In genomic region chr2:173964565-173965371, GRCh38 we compare ENCODE assay signal across 8 cellular contexts. TPM values are rescaled to one million over a fixed set of nuclear protein-coding genes. Genes with fewer than 3 reads are reported as not detected.
DNase-seq lines count a peak whose midpoint lies in the region; ATAC-seq and TF ChIP-seq lines count a peak whose summit lies in the region.

No MANE protein-coding gene starts in this region.

- peak overlapping the region; percentile 96 for H3K4me3 Mint-ChIP-seq in endothelial cell (ENCODE audit: unreplicated experiment)

- H3K36me3 Mint-ChIP-seq in endothelial cell (ENCODE audit: low read depth, unreplicated experiment) = peaks cover 15% of the 10 kb centered on the region

- no peak for DNase-seq in AG09309 (ENCODE audit: low read depth)
- DNase-seq in NOMO-1 treated with dmso at 0.1 percent for 144 hours (lab: John Stamatoyannopoulos, UW; ENCODE audit: unreplicated experiment) = peak; percentile 90
- DNase-seq in activated CD8-positive, alpha-beta memory T cell treated with anti-CD3 and anti-CD28 coated beads, Interleukin-2, amount 50 U/mL, for 48 hours = peak; percentile 88
- DNase-seq in endothelial cell (ENCODE audit: low spot score) = peak; percentile 87
- peak; percentile 80 for DNase-seq in midbrain (lab: John Stamatoyannopoulos, UW)
- peak; percentile 74 to 79 for DNase-seq in stimulated activated CD8-positive, alpha-beta memory T cell treated with anti-CD3 and anti-CD28 coated beads, Interleukin-2, amount 100 ng/mL, for 48 hours (ENCODE audit: low read depth in 2 of 2)

- H3K27me3 Mint-ChIP-seq in endothelial cell (ENCODE audit: unreplicated experiment) = peaks cover 15% of the 10 kb centered on the region

- peak overlapping the region; percentile 79 for H3K4me3 ChIP-seq in AG09309 (ENCODE audit: control insufficient read depth, low read depth, low read length)

- no peaks in the 10 kb centered on the region for H3K9me3 Mint-ChIP-seq in endothelial cell (ENCODE audit: unreplicated experiment)

- peak; percentile 32 for ATAC-seq in GM19023 (IDR thresholded peaks at IDR 0.05; ENCODE audit: unreplicated experiment)
- peak; percentile 13 for ATAC-seq in HG03520 (IDR thresholded peaks at IDR 0.05; ENCODE audit: unreplicated experiment)

- TF ChIP-seq CTCF in AG09309 (IDR thresholded peaks at IDR 0.05; ENCODE audit: control insufficient read depth, insufficient read depth, low read depth, low read length, missing control alignments) (no peak), endothelial cell (IDR thresholded peaks at IDR 0.05; ENCODE audit: unreplicated experiment) (no peak)

- peak overlapping the region; percentile 94 for H3K27ac Mint-ChIP-seq in endothelial cell (ENCODE audit: unreplicated experiment)

- H3K4me1 Mint-ChIP-seq in endothelial cell (ENCODE audit: unreplicated experiment) = peaks cover 32% of the 10 kb centered on the region

RNA-seq across cellular contexts. Expression of gene SP3, which starts 0.4 kb away (rescaled TPM):
- total RNA-seq in endothelial cell (ENCODE audit: unreplicated experiment) = 76.2 TPM
